Comparison of ENCODE assay signal across 22 cellular contexts in the genomic region with DNA sequence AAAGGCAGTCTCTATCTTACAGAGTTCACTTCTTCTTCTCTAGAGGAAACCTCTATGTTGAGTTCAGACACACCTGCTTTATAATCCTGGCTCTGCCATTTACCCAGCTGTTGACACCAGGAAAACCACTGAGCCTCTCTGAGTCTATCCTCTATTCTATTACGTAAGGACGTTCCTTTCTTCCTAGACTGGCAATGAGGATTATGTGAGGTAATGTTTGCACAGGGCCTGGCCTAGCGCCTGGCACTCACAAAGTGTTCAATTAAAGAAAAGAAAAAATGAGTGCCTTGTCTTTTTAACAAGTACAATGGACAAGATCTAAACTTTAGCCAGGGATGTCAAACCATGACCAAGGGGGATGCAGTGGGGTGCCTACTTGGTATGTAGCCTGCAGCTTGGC.
DNase-seq lines count a peak whose midpoint lies in the region; ATAC-seq and TF ChIP-seq lines count a peak whose summit lies in the region.
"Had no signal": no experiment of that assay in that cellular context is flagged by ENCODE, and none has a peak within 500 bp of the region (broad histone marks: within the 10 kb centered on the region; RNA-seq: fewer than 3 reads in every experiment).

No MANE protein-coding gene starts in this region.

- H3K4me2 ChIP-seq in PC-3 (ENCODE audit: low read length): no peak overlapping the region
- H3K4me2 ChIP-seq: KMS-11 had no signal

- no peak overlapping the region for H3K4me3 ChIP-seq in PC-3 (ENCODE audit: low read length)
- H3K4me3 ChIP-seq in epithelial cell of esophagus (ENCODE audit: low read length): no peak overlapping the region
- H3K4me3 ChIP-seq in upper lobe of right lung: no peak overlapping the region
- H3K4me3 ChIP-seq: HAP-1 had no signal

- no peak overlapping the region for H3K9ac ChIP-seq in PC-3 (ENCODE audit: low read length)
- H3K9ac ChIP-seq: KMS-11, parathyroid adenoma had no signal

- H2AFZ ChIP-seq in PC-3 (ENCODE audit: low read length): no peak overlapping the region
- H2AFZ ChIP-seq: parathyroid adenoma had no signal

- no peak for ATAC-seq in PC-3
- peak; percentile 66 for ATAC-seq in upper lobe of right lung
- no peak for ATAC-seq in HG02884 (IDR thresholded peaks at IDR 0.05; ENCODE audit: unreplicated experiment)
- no peak for ATAC-seq in Right ventricle myocardium inferior
- ATAC-seq: activated CD4-positive, alpha-beta T cell treated with anti-CD3 and anti-CD28 coated beads for 36 hours; stimulated activated effector memory CD8-positive, alpha-beta T cell treated with anti-CD3 and anti-CD28 coated beads, Interleukin-12 subunit alpha, Interleukin-12 subunit beta, amount 100 ng/mL, for 72 hours had no signal

- H3K9me3 Mint-ChIP-seq in mesothelial cell of epicardium: peaks cover 28% of the 10 kb centered on the region

- peak overlapping the region; percentile 91 for H3K27ac Mint-ChIP-seq in mesothelial cell of epicardium
- H3K27ac Mint-ChIP-seq: activated CD4-positive, alpha-beta T cell treated with anti-CD3 and anti-CD28 coated beads for 36 hours; nephron progenitor cell; stimulated activated effector memory CD8-positive, alpha-beta T cell treated with anti-CD3 and anti-CD28 coated beads, Interleukin-12 subunit alpha, Interleukin-12 subunit beta, amount 100 ng/mL, for 72 hours had no signal

- no peaks in the 10 kb centered on the region; the same call in 1 of the 2 replicates for H3K9me2 ChIP-seq in PC-3 (replicated peaks; ENCODE audit: low read length)

- H3K27me3 ChIP-seq in PC-3 (ENCODE audit: low read length): no peaks in the 10 kb centered on the region
- H3K27me3 ChIP-seq in upper lobe of right lung: no peaks in the 10 kb centered on the region

- H4K20me1 ChIP-seq in PC-3 (ENCODE audit: low read length): no peaks in the 10 kb centered on the region

- CTCF ChIA-PET in PC-3 (lab: Charles Lee): no interaction called here

- H3K79me2 ChIP-seq in PC-3 (ENCODE audit: low read length): no peaks in the 10 kb centered on the region
- H3K79me2 ChIP-seq: parathyroid adenoma had no signal

- TF ChIP-seq CTCF in PC-3 (conservative IDR thresholded peaks at IDR 0.05; ENCODE audit: low read depth, low read length): no peak
- TF ChIP-seq CTCF in epithelial cell of esophagus (IDR thresholded peaks at IDR 0.05; ENCODE audit: insufficient read depth, low read depth, low read length, missing control alignments): no peak
- no peak for TF ChIP-seq CTCF in mesothelial cell of epicardium (IDR thresholded peaks at IDR 0.05; ENCODE audit: unreplicated experiment)
- no peak for TF ChIP-seq CTCF in upper lobe of right lung (IDR thresholded peaks at IDR 0.05)

- DNase-seq in PC-3 (peak; percentile 14), epithelial cell of esophagus (ENCODE audit: low read depth) (peak; percentile 77), mesothelial cell of epicardium (ENCODE audit: low spot score in 2 of 2, unreplicated experiment in 2 of 2) (no peak), upper lobe of right lung (no peak), HuH-7 (ENCODE audit: low spot score) (no peak), Right ventricle myocardium inferior (ENCODE audit: missing footprints) (no peak)
- DNase-seq: activated CD4-positive, alpha-beta T cell treated with anti-CD3 and anti-CD28 coated beads for 36 hours; activated naive CD4-positive, alpha-beta T cell treated with anti-CD3 and anti-CD28 coated beads, Interleukin-2, amount 50 U/mL, for 16 hours; DMS53; effector CD4-positive, alpha-beta T cell; GF-D8; kidney glomerular epithelial cell; NCI-H187; NCI-H2227 treated with DMSO at 0.1 percent for 48 hours; NCI-H748 treated with DMSO at 0.1 percent for 48 hours; nephron progenitor cell; stimulated activated CD4-positive, alpha-beta T cell treated with anti-CD3 and anti-CD28 coated beads, Interleukin-1b, Interleukin-23, amount 100 ng/mL, for 48 hours had no signal

- no TSS peak for BruUV-seq in PC-3 (replicated peaks; lab: Mats Ljungman, UMichigan)

- no peaks in the 10 kb centered on the region for H3F3A ChIP-seq in PC-3 (ENCODE audit: low read length, unreplicated experiment)

- peaks cover 39% of the 10 kb centered on the region for H3K4me1 Mint-ChIP-seq in mesothelial cell of epicardium
- H3K4me1 Mint-ChIP-seq: activated CD4-positive, alpha-beta T cell treated with anti-CD3 and anti-CD28 coated beads for 36 hours; stimulated activated effector memory CD8-positive, alpha-beta T cell treated with anti-CD3 and anti-CD28 coated beads, Interleukin-12 subunit alpha, Interleukin-12 subunit beta, amount 100 ng/mL, for 72 hours had no signal

- H3K36me3 ChIP-seq in PC-3 (ENCODE audit: low read depth, low read length) (no peaks in the 10 kb centered on the region), upper lobe of right lung (no peaks in the 10 kb centered on the region)
- H3K36me3 ChIP-seq: HAP-1 had no signal

- H3K27ac ChIP-seq in PC-3 (ENCODE audit: low read length) (no peak overlapping the region), upper lobe of right lung (no peak overlapping the region)
- H3K27ac ChIP-seq: KMS-11, parathyroid adenoma had no signal

- H3K36me3 Mint-ChIP-seq in mesothelial cell of epicardium: peaks cover 17% of the 10 kb centered on the region
- H3K36me3 Mint-ChIP-seq: stimulated activated effector memory CD8-positive, alpha-beta T cell treated with anti-CD3 and anti-CD28 coated beads, Interleukin-12 subunit alpha, Interleukin-12 subunit beta, amount 100 ng/mL, for 72 hours had no signal

- no peak overlapping the region for H3K4me3 Mint-ChIP-seq in mesothelial cell of epicardium
- H3K4me3 Mint-ChIP-seq: activated CD4-positive, alpha-beta T cell treated with anti-CD3 and anti-CD28 coated beads for 36 hours; nephron progenitor cell; stimulated activated effector memory CD8-positive, alpha-beta T cell treated with anti-CD3 and anti-CD28 coated beads, Interleukin-12 subunit alpha, Interleukin-12 subunit beta, amount 100 ng/mL, for 72 hours had no signal

- H3K27me3 Mint-ChIP-seq in mesothelial cell of epicardium (ENCODE audit: low read depth): no peaks in the 10 kb centered on the region
- H3K27me3 Mint-ChIP-seq: activated CD4-positive, alpha-beta T cell treated with anti-CD3 and anti-CD28 coated beads for 36 hours had no signal

- intact Hi-C loops in PC-3 (cut with micrococcal nuclease) (no loop called here), upper lobe of right lung (cut with DNase I) (no loop called here), Right ventricle myocardium inferior (cut with DNase I) (no loop called here)

- H3K9me3 ChIP-seq in PC-3 (ENCODE audit: low read length) (no peaks in the 10 kb centered on the region), upper lobe of right lung (no peaks in the 10 kb centered on the region)
- H3K9me3 ChIP-seq: HAP-1 had no signal

- H3K4me1 ChIP-seq in PC-3 (ENCODE audit: insufficient read depth, low read length): peaks cover 22% of the 10 kb centered on the region
- peaks cover 7% of the 10 kb centered on the region for H3K4me1 ChIP-seq in upper lobe of right lung
- H3K4me1 ChIP-seq: HAP-1, parathyroid adenoma had no signal

- POLR2A ChIA-PET in PC-3 (lab: Charles Lee; ENCODE audit: unreplicated experiment): no interaction called here

Comparison
In these comparisons a context has a peak if more than half of its experiments do, and no peak if none do; other contexts are left out.
1. DNase-seq: peak in PC-3 (single experiment) and epithelial cell of esophagus (single experiment); none in mesothelial cell of epicardium (0 of 2), upper lobe of right lung (single experiment), HuH-7 (single experiment) and Right ventricle myocardium inferior (single experiment).